ENCODE assay signal across 16 cellular contexts in genomic region chr6:135531954-135532490, GRCh38.
"Had no signal": no experiment of that assay in that cellular context is flagged by ENCODE, and none has a peak within 500 bp of the region (broad histone marks: within the 10 kb centered on the region; RNA-seq: fewer than 3 reads in every experiment).

No MANE protein-coding gene starts in this region.

- H3K36me3 Mint-ChIP-seq: naive B cell, type B pancreatic cell had no signal

- H3K9me3 Mint-ChIP-seq: naive B cell, neural crest cell had no signal

- ATAC-seq: pancreas, right cardiac atrium had no signal

- H3K27ac Mint-ChIP-seq: naive B cell, progenitor cell of endocrine pancreas, type B pancreatic cell had no signal

- H3K36me3 ChIP-seq: pancreas had no signal

- H3K27ac ChIP-seq: coronary artery, hepatocyte, pancreas had no signal

- H3K4me2 ChIP-seq: hepatocyte had no signal

- H3K27me3 Mint-ChIP-seq: naive B cell, type B pancreatic cell had no signal

- H3K4me3 Mint-ChIP-seq: naive B cell, neural crest cell, type B pancreatic cell had no signal

- DNase-seq: effector CD4-positive, alpha-beta T cell; foreskin melanocyte; head of caudate nucleus; mesendoderm; naive B cell; nucleus accumbens; pancreas; right cardiac atrium; small intestine; stimulated activated CD4-positive, alpha-beta T cell treated with anti-CD3 and anti-CD28 coated beads, Interleukin-12 subunit alpha, Interleukin-12 subunit beta, amount 100 ng/mL, for 4 hours; stimulated activated naive CD4-positive, alpha-beta T cell treated with Interleukin-2 at 50 U/mL for 16 hours had no signal

- H3K79me2 ChIP-seq: hepatocyte had no signal

- H3K9me3 ChIP-seq: pancreas had no signal

- H2AFZ ChIP-seq: hepatocyte had no signal

- H3K4me1 Mint-ChIP-seq: naive B cell, neural crest cell had no signal

- H3K4me3 ChIP-seq: coronary artery, hepatocyte, pancreas had no signal

- H3K27me3 ChIP-seq: hepatocyte, pancreas had no signal
